In genomic region chr6:149166747-149167146, GRCh38 we compare ENCODE assay signal across 1 cellular context.
TF ChIP-seq lines count a peak whose summit lies in the region.

No MANE protein-coding gene starts in this region.

TF ChIP-seq in H1, 55 proteins besides CTCF, POLR2A, EP300 and RAD21 (continued from another document):
- no peak for TF ChIP-seq TAF7 (optimal IDR thresholded peaks at IDR 0.05; ENCODE audit: borderline replicate concordance, low read depth, low read length)
- no peak for TF ChIP-seq EZH2 (IDR thresholded peaks at IDR 0.05; ENCODE audit: low read depth, low read length, severe bottlenecking)
- TF ChIP-seq TEAD4 (IDR thresholded peaks at IDR 0.05; ENCODE audit: low read depth, low read length), result no peak
- no peak for TF ChIP-seq CHD2 (IDR thresholded peaks at IDR 0.05; ENCODE audit: low read length)
- no peak for TF ChIP-seq ZNF274 (IDR thresholded peaks at IDR 0.05; ENCODE audit: borderline replicate concordance, extremely low read depth, low read length)
- TF ChIP-seq TAF1 (IDR thresholded peaks at IDR 0.05; ENCODE audit: low read depth, low read length), result no peak
- no peak for TF ChIP-seq FOSL1 (IDR thresholded peaks at IDR 0.05; ENCODE audit: insufficient read depth, low read depth, low read length)
- TF ChIP-seq HDAC6 (IDR thresholded peaks at IDR 0.05; ENCODE audit: low read depth, low read length), result no peak
- TF ChIP-seq CHD1 (IDR thresholded peaks at IDR 0.05; ENCODE audit: low read depth, low read length), result no peak
TF ChIP-seq in H1: peak in this region for 0.
